ENCODE assay signal across 23 cellular contexts in the genomic region with DNA sequence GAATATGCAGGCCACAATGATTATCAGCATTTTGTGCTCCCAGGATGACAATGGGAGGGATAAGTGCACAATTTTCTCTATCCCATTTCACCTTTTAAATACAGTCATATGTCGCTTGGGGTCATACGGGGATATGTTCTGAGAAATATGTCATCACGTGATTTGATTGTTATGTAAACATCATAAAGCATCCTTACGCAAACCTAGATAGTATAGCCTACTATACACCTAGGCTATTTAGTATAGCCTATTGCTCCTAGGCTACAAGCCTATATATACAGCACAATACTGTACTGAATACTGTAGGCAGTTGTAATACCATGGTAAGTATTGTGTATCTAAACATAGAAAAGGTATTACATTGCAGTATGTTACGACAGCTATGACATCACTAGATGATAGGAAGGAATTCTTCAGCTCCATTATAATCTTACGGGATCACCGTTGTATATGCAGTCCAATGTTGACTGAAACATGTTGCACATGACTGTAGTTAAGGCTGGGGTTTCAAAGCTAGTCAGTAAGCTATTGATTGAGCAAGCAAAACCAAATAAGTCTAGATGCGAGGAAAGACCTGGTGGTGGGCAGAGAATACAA. TPM values are rescaled to one million over a fixed set of nuclear protein-coding genes. Genes with fewer than 3 reads are reported as not detected.
DNase-seq lines count a peak whose midpoint lies in the region; ATAC-seq, FAIRE-seq and TF ChIP-seq lines count a peak whose summit lies in the region.
"Had no signal": no experiment of that assay in that cellular context is flagged by ENCODE, and none has a peak within 500 bp of the region (broad histone marks: within the 10 kb centered on the region; RNA-seq: fewer than 3 reads in every experiment).

No MANE protein-coding gene starts in this region.

- H3K27ac Mint-ChIP-seq in activated naive CD4-positive, alpha-beta T cell treated with anti-CD3 and anti-CD28 coated beads, Interleukin-2, amount 50 U/mL, for 24 hours, result peak overlapping the region; percentile 38
- H3K27ac Mint-ChIP-seq in type B pancreatic cell, result peak overlapping the region; percentile 1

- peak; percentile 29 for FAIRE-seq in TTC549 (lab: Jason Lieb, UNC)
- FAIRE-seq: A204.1, G401.6, GM12878, GM18507 had no signal

- H3K4me3 ChIP-seq in fibroblast of pulmonary artery (replicated peaks; ENCODE audit: low read depth, low read length), result no peak overlapping the region
- H3K4me3 ChIP-seq: BLaER1, GM12878 had no signal

- ATAC-seq in GM21825 (IDR thresholded peaks at IDR 0.05; ENCODE audit: unreplicated experiment), result no peak
- ATAC-seq: GM12878, HCT116 had no signal

- H3K4me3 Mint-ChIP-seq in activated naive CD4-positive, alpha-beta T cell treated with anti-CD3 and anti-CD28 coated beads, Interleukin-2, amount 50 U/mL, for 24 hours, result no peak overlapping the region
- no peak overlapping the region for H3K4me3 Mint-ChIP-seq in type B pancreatic cell
- H3K4me3 Mint-ChIP-seq: CD8-positive, alpha-beta memory T cell had no signal

- H3K4me1 Mint-ChIP-seq in activated naive CD4-positive, alpha-beta T cell treated with anti-CD3 and anti-CD28 coated beads, Interleukin-2, amount 50 U/mL, for 24 hours, result peaks cover 4% of the 10 kb centered on the region
- no peaks in the 10 kb centered on the region for H3K4me1 Mint-ChIP-seq in type B pancreatic cell (ENCODE audit: unreplicated experiment)
- H3K4me1 Mint-ChIP-seq: CD8-positive, alpha-beta memory T cell had no signal

- peaks cover 24% of the 10 kb centered on the region for H3K36me3 Mint-ChIP-seq in activated naive CD4-positive, alpha-beta T cell treated with anti-CD3 and anti-CD28 coated beads, Interleukin-2, amount 50 U/mL, for 24 hours
- H3K36me3 Mint-ChIP-seq in type B pancreatic cell, result peaks cover 40% of the 10 kb centered on the region

- no peaks in the 10 kb centered on the region for H3K27me3 Mint-ChIP-seq in activated naive CD4-positive, alpha-beta T cell treated with anti-CD3 and anti-CD28 coated beads, Interleukin-2, amount 50 U/mL, for 24 hours
- no peaks in the 10 kb centered on the region for H3K27me3 Mint-ChIP-seq in type B pancreatic cell

- TF ChIP-seq CTCF in fibroblast of pulmonary artery (IDR thresholded peaks at IDR 0.05; ENCODE audit: low read length, missing control alignments) (no peak), type B pancreatic cell (conservative IDR thresholded peaks at IDR 0.05) (no peak)

- DNase-seq in activated naive CD4-positive, alpha-beta T cell (lab: John Stamatoyannopoulos, UW), result no peak
- DNase-seq in fibroblast of pulmonary artery (ENCODE audit: low read depth), result peak; percentile 39
- DNase-seq in type B pancreatic cell (ENCODE audit: extremely low spot score, unreplicated experiment), result no peak
- DNase-seq in stimulated activated naive CD4-positive, alpha-beta T cell (lab: John Stamatoyannopoulos, UW), result no peak
- DNase-seq in GOT3 (lab: John Stamatoyannopoulos, UW), result no peak
- DNase-seq: CD8-positive, alpha-beta memory T cell; DND-41; NCI-H1048; NCI-H1694 treated with DMSO at 0.1 percent for 48 hours; NCI-H2171; NCI-H446; NCI-H748 treated with DMSO at 0.1 percent for 48 hours; RPMI8226 had no signal

- H3K9me3 Mint-ChIP-seq in activated naive CD4-positive, alpha-beta T cell treated with anti-CD3 and anti-CD28 coated beads, Interleukin-2, amount 50 U/mL, for 24 hours, result no peaks in the 10 kb centered on the region
- no peaks in the 10 kb centered on the region for H3K9me3 Mint-ChIP-seq in type B pancreatic cell
- H3K9me3 Mint-ChIP-seq: CD8-positive, alpha-beta memory T cell had no signal

RNA-seq across cellular contexts. Expression of gene RUSC1, which starts 18.9 kb away (rescaled TPM):
- total RNA-seq in type B pancreatic cell (ENCODE audit: low replicate concordance), result 30.3 and 39.1 TPM in 2 replicates

RNA-seq across cellular contexts. Expression of gene FDPS, which starts 30.9 kb away (rescaled TPM):
- 183 and 187 TPM in 2 replicates for total RNA-seq in type B pancreatic cell (ENCODE audit: low replicate concordance)

RNA-seq across cellular contexts. Expression of gene PKLR, which starts 38.4 kb away (rescaled TPM):
- 1.0 and 2.4 TPM in 2 replicates for total RNA-seq in type B pancreatic cell (ENCODE audit: low replicate concordance)
- total RNA-seq: CD8-positive, alpha-beta memory T cell; MCF 10A had no signal
